Comparison of ENCODE assay signal across 1 cellular context in the genomic region with DNA sequence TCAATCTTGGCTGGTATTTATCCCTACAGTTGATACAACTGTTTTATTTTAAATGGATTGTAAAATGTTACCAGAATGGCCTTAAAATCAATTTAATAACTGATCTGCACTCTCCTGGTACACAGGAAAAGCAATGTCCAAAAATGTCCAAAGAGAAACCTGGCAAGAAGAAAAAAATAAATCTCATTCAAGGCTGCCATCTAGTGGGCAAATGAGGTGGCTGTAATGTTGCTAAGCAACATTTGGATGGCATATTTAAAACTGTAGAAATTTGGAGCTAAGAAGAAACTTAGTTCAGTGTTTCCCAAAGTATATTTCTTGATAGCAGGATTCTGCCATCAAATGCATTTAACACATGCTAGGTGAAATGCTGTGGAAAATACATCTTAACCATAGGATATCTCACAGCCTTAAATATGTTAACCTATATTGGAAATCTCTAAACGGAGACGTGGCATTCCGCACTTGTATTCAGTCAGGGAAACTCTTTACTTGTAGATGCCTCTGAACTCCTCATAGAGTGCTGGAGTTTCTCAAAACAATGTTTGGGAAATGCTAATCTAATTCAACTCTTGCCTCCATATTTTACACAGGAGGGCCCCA.
TF ChIP-seq lines count a peak whose summit lies in the region.

No MANE protein-coding gene starts in this region.

TF ChIP-seq in WTC11, 78 proteins besides CTCF, POLR2A, EP300 and RAD21 (continued from another document):
- TF ChIP-seq, protein P1, sequence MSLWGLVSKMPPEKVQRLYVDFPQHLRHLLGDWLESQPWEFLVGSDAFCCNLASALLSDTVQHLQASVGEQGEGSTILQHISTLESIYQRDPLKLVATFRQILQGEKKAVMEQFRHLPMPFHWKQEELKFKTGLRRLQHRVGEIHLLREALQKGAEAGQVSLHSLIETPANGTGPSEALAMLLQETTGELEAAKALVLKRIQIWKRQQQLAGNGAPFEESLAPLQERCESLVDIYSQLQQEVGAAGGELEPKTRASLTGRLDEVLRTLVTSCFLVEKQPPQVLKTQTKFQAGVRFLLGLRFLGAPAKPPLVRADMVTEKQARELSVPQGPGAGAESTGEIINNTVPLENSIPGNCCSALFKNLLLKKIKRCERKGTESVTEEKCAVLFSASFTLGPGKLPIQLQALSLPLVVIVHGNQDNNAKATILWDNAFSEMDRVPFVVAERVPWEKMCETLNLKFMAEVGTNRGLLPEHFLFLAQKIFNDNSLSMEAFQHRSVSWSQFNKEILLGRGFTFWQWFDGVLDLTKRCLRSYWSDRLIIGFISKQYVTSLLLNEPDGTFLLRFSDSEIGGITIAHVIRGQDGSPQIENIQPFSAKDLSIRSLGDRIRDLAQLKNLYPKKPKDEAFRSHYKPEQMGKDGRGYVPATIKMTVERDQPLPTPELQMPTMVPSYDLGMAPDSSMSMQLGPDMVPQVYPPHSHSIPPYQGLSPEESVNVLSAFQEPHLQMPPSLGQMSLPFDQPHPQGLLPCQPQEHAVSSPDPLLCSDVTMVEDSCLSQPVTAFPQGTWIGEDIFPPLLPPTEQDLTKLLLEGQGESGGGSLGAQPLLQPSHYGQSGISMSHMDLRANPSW (CRISPR knock-in tag; conservative IDR thresholded peaks at IDR 0.05; ENCODE audit: low read depth): no peak
- TF ChIP-seq ETV6 (CRISPR knock-in tag; IDR thresholded peaks at IDR 0.05) (no peak), SMAD4 (CRISPR knock-in tag; IDR thresholded peaks at IDR 0.05) (no peak)
- TF ChIP-seq, protein P2, sequence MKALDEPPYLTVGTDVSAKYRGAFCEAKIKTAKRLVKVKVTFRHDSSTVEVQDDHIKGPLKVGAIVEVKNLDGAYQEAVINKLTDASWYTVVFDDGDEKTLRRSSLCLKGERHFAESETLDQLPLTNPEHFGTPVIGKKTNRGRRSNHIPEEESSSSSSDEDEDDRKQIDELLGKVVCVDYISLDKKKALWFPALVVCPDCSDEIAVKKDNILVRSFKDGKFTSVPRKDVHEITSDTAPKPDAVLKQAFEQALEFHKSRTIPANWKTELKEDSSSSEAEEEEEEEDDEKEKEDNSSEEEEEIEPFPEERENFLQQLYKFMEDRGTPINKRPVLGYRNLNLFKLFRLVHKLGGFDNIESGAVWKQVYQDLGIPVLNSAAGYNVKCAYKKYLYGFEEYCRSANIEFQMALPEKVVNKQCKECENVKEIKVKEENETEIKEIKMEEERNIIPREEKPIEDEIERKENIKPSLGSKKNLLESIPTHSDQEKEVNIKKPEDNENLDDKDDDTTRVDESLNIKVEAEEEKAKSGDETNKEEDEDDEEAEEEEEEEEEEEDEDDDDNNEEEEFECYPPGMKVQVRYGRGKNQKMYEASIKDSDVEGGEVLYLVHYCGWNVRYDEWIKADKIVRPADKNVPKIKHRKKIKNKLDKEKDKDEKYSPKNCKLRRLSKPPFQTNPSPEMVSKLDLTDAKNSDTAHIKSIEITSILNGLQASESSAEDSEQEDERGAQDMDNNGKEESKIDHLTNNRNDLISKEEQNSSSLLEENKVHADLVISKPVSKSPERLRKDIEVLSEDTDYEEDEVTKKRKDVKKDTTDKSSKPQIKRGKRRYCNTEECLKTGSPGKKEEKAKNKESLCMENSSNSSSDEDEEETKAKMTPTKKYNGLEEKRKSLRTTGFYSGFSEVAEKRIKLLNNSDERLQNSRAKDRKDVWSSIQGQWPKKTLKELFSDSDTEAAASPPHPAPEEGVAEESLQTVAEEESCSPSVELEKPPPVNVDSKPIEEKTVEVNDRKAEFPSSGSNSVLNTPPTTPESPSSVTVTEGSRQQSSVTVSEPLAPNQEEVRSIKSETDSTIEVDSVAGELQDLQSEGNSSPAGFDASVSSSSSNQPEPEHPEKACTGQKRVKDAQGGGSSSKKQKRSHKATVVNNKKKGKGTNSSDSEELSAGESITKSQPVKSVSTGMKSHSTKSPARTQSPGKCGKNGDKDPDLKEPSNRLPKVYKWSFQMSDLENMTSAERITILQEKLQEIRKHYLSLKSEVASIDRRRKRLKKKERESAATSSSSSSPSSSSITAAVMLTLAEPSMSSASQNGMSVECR (CRISPR knock-in tag; IDR thresholded peaks at IDR 0.05; ENCODE audit: borderline replicate concordance): no peak
